ENCODE assay signal across 8 cellular contexts in the genomic region with DNA sequence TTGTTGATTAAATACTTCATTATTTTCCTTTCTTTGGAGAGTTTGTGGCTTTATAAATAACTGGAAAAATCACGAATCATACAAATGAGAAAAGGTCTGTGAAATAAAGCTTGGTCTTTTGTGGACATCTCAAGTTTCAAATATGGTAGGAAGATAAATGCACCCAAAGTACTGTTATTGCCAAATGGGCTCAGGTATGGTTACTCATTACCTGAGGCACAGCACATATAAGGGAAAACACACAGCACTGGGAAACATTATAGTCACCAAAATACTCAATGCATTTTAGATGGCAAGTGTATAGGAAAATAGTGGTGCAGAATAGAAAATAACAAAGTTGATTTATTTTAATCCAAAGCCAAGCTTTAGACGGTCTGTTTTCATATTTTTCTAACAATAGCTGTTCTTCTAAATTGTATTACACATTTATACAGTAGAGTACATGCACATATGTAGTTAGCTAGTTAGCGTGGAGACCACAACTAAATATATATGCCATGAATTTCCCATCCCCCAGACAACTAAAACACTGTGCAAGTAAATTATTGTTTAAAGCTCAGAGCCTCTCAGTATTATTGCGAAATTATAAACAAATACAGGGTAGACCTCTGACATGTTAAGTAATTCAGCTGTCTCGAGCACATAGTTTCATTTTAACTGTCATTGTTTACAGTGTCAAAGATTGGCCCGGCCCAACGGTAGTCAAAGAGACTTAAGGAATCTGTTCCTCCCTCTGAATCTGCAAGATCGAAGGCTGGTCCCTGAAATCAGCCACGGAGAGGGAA.
A peak's percentile ranks its signal among the peaks of the same experiment; 100 is the strongest.
DNase-seq lines count a peak whose midpoint lies in the region; ATAC-seq and TF ChIP-seq lines count a peak whose summit lies in the region.

No MANE protein-coding gene starts in this region.

- no peak for TF ChIP-seq CTCF in right atrium auricular region (IDR thresholded peaks at IDR 0.05)
- TF ChIP-seq CTCF in spleen (IDR thresholded peaks at IDR 0.05 in 8 of 11, conservative IDR thresholded peaks at IDR 0.05 in 3 of 11), result no peak

- CTCF ChIA-PET in activated CD8-positive, alpha-beta memory T cell treated with anti-CD3 and anti-CD28 coated beads, Interleukin-2, amount 10 ng/mL, durations not matched to agents 7 days and 5 days (lab: Charles Lee), result interaction anchor here (0.9 to 5.9 kb wide), 10 partner anchors 9 to 535 kb away, joined by 3 to 50 read pairs (median 4); no protein-coding TSS in a partner anchor
- CTCF ChIA-PET in activated CD4-positive, alpha-beta memory T cell treated with anti-CD3 and anti-CD28 coated beads, Interleukin-2, amount 10 ng/mL, durations not matched to agents 7 days and 5 days (lab: Charles Lee), result interaction anchor here (0.8 to 3.9 kb wide), 12 partner anchors 9 to 611 kb away, joined by 3 to 46 read pairs (median 5); no protein-coding TSS in a partner anchor

- 6 to 9% (median 7%) methylated on average over 9 of the region's 9 CpGs for WGBS in spleen, 5 donors

- H3K36me3 Mint-ChIP-seq in activated CD8-positive, alpha-beta memory T cell treated with anti-CD3 and anti-CD28 coated beads, Interleukin-2, amount 10 ng/mL, durations not matched to agents 7 days and 5 days, result no peaks in the 10 kb centered on the region
- H3K36me3 Mint-ChIP-seq in activated CD4-positive, alpha-beta memory T cell treated with anti-CD3 and anti-CD28 coated beads, Interleukin-2, amount 10 ng/mL, durations not matched to agents 7 days and 5 days (ENCODE audit: low read depth), result no peaks in the 10 kb centered on the region

- H3K4me1 ChIP-seq in right atrium auricular region, result peaks cover 0 to 33% of the 10 kb centered on the region in 2 donors
- peaks cover 19 to 69% (median 50%) of the 10 kb centered on the region in 6 donors for H3K4me1 ChIP-seq in spleen

- intact Hi-C loops in spleen (cut with DNase I; ENCODE audit: low total_unique reads), result no loop called here

- H3K9me3 Mint-ChIP-seq in activated CD8-positive, alpha-beta memory T cell treated with anti-CD3 and anti-CD28 coated beads, Interleukin-2, amount 10 ng/mL, durations not matched to agents 7 days and 5 days (ENCODE audit: low read depth), result no peaks in the 10 kb centered on the region
- no peaks in the 10 kb centered on the region for H3K9me3 Mint-ChIP-seq in activated CD4-positive, alpha-beta memory T cell treated with anti-CD3 and anti-CD28 coated beads, Interleukin-2, amount 10 ng/mL, durations not matched to agents 7 days and 5 days

- H3K27me3 Mint-ChIP-seq in activated CD8-positive, alpha-beta memory T cell treated with anti-CD3 and anti-CD28 coated beads, Interleukin-2, amount 10 ng/mL, durations not matched to agents 7 days and 5 days, result no peaks in the 10 kb centered on the region
- no peaks in the 10 kb centered on the region for H3K27me3 Mint-ChIP-seq in activated CD4-positive, alpha-beta memory T cell treated with anti-CD3 and anti-CD28 coated beads, Interleukin-2, amount 10 ng/mL, durations not matched to agents 7 days and 5 days

- H3K4me3 ChIP-seq in right atrium auricular region, result peak overlapping the region; percentile 40 to 55
- H3K4me3 ChIP-seq in spleen, result peak overlapping the region; percentile 62 to 83 (median 71)

- no peak for TF ChIP-seq POLR2A in spleen (IDR thresholded peaks at IDR 0.05)

- POLR2A ChIA-PET in activated CD4-positive, alpha-beta memory T cell treated with anti-CD3 and anti-CD28 coated beads, Interleukin-2, amount 10 ng/mL, durations not matched to agents 7 days and 5 days (lab: Charles Lee), result interaction anchor here (0.8 to 2.2 kb wide), 15 partner anchors 9 to 911 kb away, joined by 3 to 27 read pairs (median 8); partner anchors contain the start of gene FBXO5

- H3K4me1 Mint-ChIP-seq in activated CD8-positive, alpha-beta memory T cell treated with anti-CD3 and anti-CD28 coated beads, Interleukin-2, amount 10 ng/mL, durations not matched to agents 7 days and 5 days, result peaks cover 32% of the 10 kb centered on the region
- peaks cover 30% of the 10 kb centered on the region for H3K4me1 Mint-ChIP-seq in activated CD4-positive, alpha-beta memory T cell treated with anti-CD3 and anti-CD28 coated beads, Interleukin-2, amount 10 ng/mL, durations not matched to agents 7 days and 5 days

- no peak for DNase-seq in activated CD8-positive, alpha-beta memory T cell treated with anti-CD3 and anti-CD28 coated beads, Interleukin-2, amount 10 ng/mL, durations not matched to agents 7 days and 5 days
- DNase-seq in activated CD8-positive, alpha-beta memory T cell treated with anti-CD3 and anti-CD28 coated beads, Interleukin-2, amount 50 U/mL, for 4 hours, result no peak
- no peak for DNase-seq in activated CD4-positive, alpha-beta memory T cell treated with anti-CD3 and anti-CD28 coated beads, Interleukin-2, amount 10 ng/mL, durations not matched to agents 7 days and 5 days
- DNase-seq in right atrium auricular region (ENCODE audit: low spot score) (no peak), spleen (no peak), NCI-H82 treated with DMSO at 0.1 percent for 48 hours (lab: John Stamatoyannopoulos, UW; ENCODE audit: unreplicated experiment) (no peak)
- no peak for DNase-seq in stimulated activated CD4-positive, alpha-beta T cell treated with anti-CD3 and anti-CD28 coated beads, Interleukin-2, amount 100 ng/mL, for 48 hours

- peak overlapping the region; percentile 76 to 82 for H3K27ac ChIP-seq in right atrium auricular region
- H3K27ac ChIP-seq in spleen, result peak overlapping the region; percentile 83 to 93 (median 89)

- H3K36me3 ChIP-seq in right atrium auricular region, result peaks cover 29% of the 10 kb centered on the region
- peaks cover 0 to 87% (median 0%) of the 10 kb centered on the region in 6 donors for H3K36me3 ChIP-seq in spleen

- no peaks in the 10 kb centered on the region for H3K27me3 ChIP-seq in right atrium auricular region
- no peaks in the 10 kb centered on the region for H3K27me3 ChIP-seq in spleen (replicated peaks in 1 of 7)

- H3K27ac Mint-ChIP-seq in activated CD8-positive, alpha-beta memory T cell treated with anti-CD3 and anti-CD28 coated beads, Interleukin-2, amount 10 ng/mL, durations not matched to agents 7 days and 5 days, result peak overlapping the region; percentile 100
- H3K27ac Mint-ChIP-seq in activated CD4-positive, alpha-beta memory T cell treated with anti-CD3 and anti-CD28 coated beads, Interleukin-2, amount 10 ng/mL, durations not matched to agents 7 days and 5 days, result peak overlapping the region; percentile 97

- H3K9me3 ChIP-seq in right atrium auricular region, result no peaks in the 10 kb centered on the region
- H3K9me3 ChIP-seq in spleen, result no peaks in the 10 kb centered on the region

- peak; percentile 41 for ATAC-seq in activated CD8-positive, alpha-beta memory T cell treated with anti-CD3 and anti-CD28 coated beads, Interleukin-2, amount 10 ng/mL, durations not matched to agents 7 days and 5 days
- ATAC-seq in HG03045 (IDR thresholded peaks at IDR 0.05; ENCODE audit: unreplicated experiment), result peak; percentile 29

- H3K4me3 Mint-ChIP-seq in activated CD8-positive, alpha-beta memory T cell treated with anti-CD3 and anti-CD28 coated beads, Interleukin-2, amount 10 ng/mL, durations not matched to agents 7 days and 5 days, result peak overlapping the region; percentile 96
- peak overlapping the region; percentile 95 for H3K4me3 Mint-ChIP-seq in activated CD4-positive, alpha-beta memory T cell treated with anti-CD3 and anti-CD28 coated beads, Interleukin-2, amount 10 ng/mL, durations not matched to agents 7 days and 5 days
